Comparison of ENCODE assay signal across 1 cellular context in genomic region chr21:37498664-37499063, GRCh38.
A peak's percentile ranks its signal among the peaks of the same experiment; 100 is the strongest.
TF ChIP-seq lines count a peak whose summit lies in the region.

No MANE protein-coding gene starts in this region.

TF ChIP-seq in GM23338, 12 proteins besides CTCF, POLR2A, EP300 and RAD21 (continued from another document):
- TF ChIP-seq ZNF462 (CRISPR knock-in tag; IDR thresholded peaks at IDR 0.05) = no peak
- TF ChIP-seq ETS1 (IDR thresholded peaks at IDR 0.05) = no peak
- TF ChIP-seq NANOG (IDR thresholded peaks at IDR 0.05; ENCODE audit: borderline replicate concordance) = 0 out of 2 replicates have a peak, but pooled peaks have one; percentile 53
- no peak for TF ChIP-seq POLR2AphosphoS5 (IDR thresholded peaks at IDR 0.05; ENCODE audit: low read depth)
